Comparison of ENCODE assay signal across 9 cellular contexts in genomic region chr1:14468751-14469150, GRCh38.
"Had no signal": no experiment of that assay in that cellular context is flagged by ENCODE, and none has a peak within 500 bp of the region (broad histone marks: within the 10 kb centered on the region; RNA-seq: fewer than 3 reads in every experiment).

No MANE protein-coding gene starts in this region.

- H3K27ac Mint-ChIP-seq: GM23338, HFFc6 had no signal

- ATAC-seq: GM23338, HCT116, K562 had no signal

- H3K4me3 ChIP-seq: GM23338, HAP-1, K562 had no signal

- H2AFZ ChIP-seq: GM23338 had no signal

- H3K4me1 ChIP-seq: HAP-1 had no signal

- FAIRE-seq: HTR-8/SVneo, K562 had no signal

- H3K36me3 ChIP-seq: HAP-1 had no signal

- H3K9me3 Mint-ChIP-seq: GM23338 had no signal

- H3K4me3 Mint-ChIP-seq: GM23338, HFFc6 had no signal

- H3K9me3 ChIP-seq: HAP-1 had no signal

- H3K4me1 Mint-ChIP-seq: GM23338 had no signal

- DNase-seq: H7, HFFc6, IMR-90, KG1 had no signal

- H3K4me2 ChIP-seq: GM23338 had no signal
